ENCODE assay signal across 13 cellular contexts in genomic region chr17:40327735-40328385, GRCh38. TPM values are rescaled to one million over a fixed set of nuclear protein-coding genes. Genes with fewer than 3 reads are reported as not detected.
DNase-seq lines count a peak whose midpoint lies in the region; ATAC-seq and TF ChIP-seq lines count a peak whose summit lies in the region.
"Had no signal": no experiment of that assay in that cellular context is flagged by ENCODE, and none has a peak within 500 bp of the region (broad histone marks: within the 10 kb centered on the region; RNA-seq: fewer than 3 reads in every experiment).

No MANE protein-coding gene starts in this region.

- peaks cover 14% of the 10 kb centered on the region for H3K36me3 Mint-ChIP-seq in T-helper 1 cell treated with Interleukin-12 subunit alpha and Interleukin-12 subunit beta and Interleukin-4 antibody, amounts not matched to agents 30 μg/mL and 1 μg/mL, for 36 hours (ENCODE audit: low read depth)
- H3K36me3 Mint-ChIP-seq in activated T-helper 2 cell treated with anti-CD3 and anti-CD28 coated beads, Interferon-gamma antibody, Interleukin-2, Interleukin-4, amounts not matched to agents 10 μg/mL and 5 μg/mL and 100 μg/mL, durations not matched to agents 14 hours and 24 hours and 36 hours (ENCODE audit: low read depth): peaks cover 28% of the 10 kb centered on the region
- H3K36me3 Mint-ChIP-seq in stimulated activated naive B cell treated with anti-CD40 and anti-IgM and Interleukin-4, amounts not matched to agents 10 μg/mL and 1 μg/mL and 100 μg/mL, for 72 hours: peaks cover 18 to 32% of the 10 kb centered on the region in 2 donors

- no peaks in the 10 kb centered on the region for H3K9me3 ChIP-seq in hepatocyte (ENCODE audit: low read depth)

- H3K4me1 ChIP-seq in hepatocyte (ENCODE audit: insufficient read depth): peaks cover 76% of the 10 kb centered on the region

- DNase-seq in T-helper 1 cell: no peak
- DNase-seq in activated T-helper 2 cell treated with anti-CD3 and anti-CD28 coated beads, Interferon-gamma antibody, Interleukin-2, Interleukin-4, amounts not matched to agents 10 μg/mL and 5 μg/mL and 100 μg/mL, durations not matched to agents 14 hours and 24 hours and 36 hours (ENCODE audit: low spot score): no peak
- no peak for DNase-seq in hepatocyte (ENCODE audit: low spot score)
- no peak for DNase-seq in stimulated activated naive B cell treated with anti-CD40 and anti-IgM and Interleukin-4, amounts not matched to agents 10 μg/mL and 1 μg/mL and 100 μg/mL, for 72 hours
- DNase-seq in activated CD8-positive, alpha-beta memory T cell treated with anti-CD3 and anti-CD28 coated beads, Interleukin-2, amount 50 U/mL, for 4 hours: no peak
- DNase-seq in SHP77 treated with DMSO at 0.1 percent for 48 hours (lab: John Stamatoyannopoulos, UW): no peak
- no peak for DNase-seq in GM19240 (ENCODE audit: insufficient read length, low spot score)
- DNase-seq: ACHN, endodermal cell had no signal

- no peak overlapping the region for H2AFZ ChIP-seq in hepatocyte
- H2AFZ ChIP-seq: PC-9 had no signal

- 32% methylated on average over 2 of the region's 3 CpGs for WGBS in hepatocyte (ENCODE audit: low lambda C conversion rate, missing lambda C conversion rate)

- H3K79me2 ChIP-seq in hepatocyte: peaks cover 97% of the 10 kb centered on the region

- no peaks in the 10 kb centered on the region for H3K9me2 ChIP-seq in hepatocyte (replicated peaks; ENCODE audit: insufficient read depth)

- no peaks in the 10 kb centered on the region for H3K36me3 ChIP-seq in hepatocyte (replicated peaks; ENCODE audit: insufficient read depth, low read depth)

- peak overlapping the region; percentile 57 for H3K27ac ChIP-seq in hepatocyte
- H3K27ac ChIP-seq: PC-9 had no signal

- no peaks in the 10 kb centered on the region for H3K27me3 ChIP-seq in hepatocyte

- TF ChIP-seq CTCF in hepatocyte (IDR thresholded peaks at IDR 0.05; ENCODE audit: poor library complexity): no peak

- no peak for ATAC-seq in stimulated activated naive B cell treated with anti-CD40 and anti-IgM and Interleukin-4, amounts not matched to agents 10 μg/mL and 1 μg/mL and 100 μg/mL, for 72 hours (replicated peaks)

- H3K9me3 Mint-ChIP-seq in T-helper 1 cell treated with Interleukin-12 subunit alpha and Interleukin-12 subunit beta and Interleukin-4 antibody, amounts not matched to agents 30 μg/mL and 1 μg/mL, for 36 hours: no peaks in the 10 kb centered on the region
- no peaks in the 10 kb centered on the region for H3K9me3 Mint-ChIP-seq in activated T-helper 2 cell treated with anti-CD3 and anti-CD28 coated beads, Interferon-gamma antibody, Interleukin-2, Interleukin-4, amounts not matched to agents 10 μg/mL and 5 μg/mL and 100 μg/mL, durations not matched to agents 14 hours and 24 hours and 36 hours
- H3K9me3 Mint-ChIP-seq in stimulated activated naive B cell treated with anti-CD40 and anti-IgM and Interleukin-4, amounts not matched to agents 10 μg/mL and 1 μg/mL and 100 μg/mL, for 72 hours: no peaks in the 10 kb centered on the region
- H3K9me3 Mint-ChIP-seq: endodermal cell had no signal

- peak overlapping the region; percentile 99 for H3K27ac Mint-ChIP-seq in T-helper 1 cell treated with Interleukin-12 subunit alpha and Interleukin-12 subunit beta and Interleukin-4 antibody, amounts not matched to agents 30 μg/mL and 1 μg/mL, for 36 hours
- peak overlapping the region; percentile 99 for H3K27ac Mint-ChIP-seq in activated T-helper 2 cell treated with anti-CD3 and anti-CD28 coated beads, Interferon-gamma antibody, Interleukin-2, Interleukin-4, amounts not matched to agents 10 μg/mL and 5 μg/mL and 100 μg/mL, durations not matched to agents 14 hours and 24 hours and 36 hours
- H3K27ac Mint-ChIP-seq in stimulated activated naive B cell treated with anti-CD40 and anti-IgM and Interleukin-4, amounts not matched to agents 10 μg/mL and 1 μg/mL and 100 μg/mL, for 72 hours: peak overlapping the region; percentile 75
- H3K27ac Mint-ChIP-seq: endodermal cell had no signal

- intact Hi-C loops in activated T-helper 2 cell treated with anti-CD3 and anti-CD28 coated beads, Interferon-gamma antibody, Interleukin-2, Interleukin-4, amounts not matched to agents 10 μg/mL and 5 μg/mL and 100 μg/mL, durations not matched to agents 14 hours and 24 hours and 36 hours (cut with micrococcal nuclease): no loop called here

- H3K4me2 ChIP-seq in hepatocyte: peak overlapping the region; percentile 5
- H3K4me2 ChIP-seq: PC-9 had no signal

- H3K4me3 Mint-ChIP-seq in T-helper 1 cell treated with Interleukin-12 subunit alpha and Interleukin-12 subunit beta and Interleukin-4 antibody, amounts not matched to agents 30 μg/mL and 1 μg/mL, for 36 hours: peak overlapping the region; percentile 79
- peak overlapping the region; percentile 46 for H3K4me3 Mint-ChIP-seq in activated T-helper 2 cell treated with anti-CD3 and anti-CD28 coated beads, Interferon-gamma antibody, Interleukin-2, Interleukin-4, amounts not matched to agents 10 μg/mL and 5 μg/mL and 100 μg/mL, durations not matched to agents 14 hours and 24 hours and 36 hours (ENCODE audit: low read depth)
- peak overlapping the region in 1 of 2 donors; percentile 43 for H3K4me3 Mint-ChIP-seq in stimulated activated naive B cell treated with anti-CD40 and anti-IgM and Interleukin-4, amounts not matched to agents 10 μg/mL and 1 μg/mL and 100 μg/mL, for 72 hours
- H3K4me3 Mint-ChIP-seq: endodermal cell had no signal

- H3K27me3 Mint-ChIP-seq in T-helper 1 cell treated with Interleukin-12 subunit alpha and Interleukin-12 subunit beta and Interleukin-4 antibody, amounts not matched to agents 30 μg/mL and 1 μg/mL, for 36 hours (ENCODE audit: low read depth): no peaks in the 10 kb centered on the region
- no peaks in the 10 kb centered on the region for H3K27me3 Mint-ChIP-seq in activated T-helper 2 cell treated with anti-CD3 and anti-CD28 coated beads, Interferon-gamma antibody, Interleukin-2, Interleukin-4, amounts not matched to agents 10 μg/mL and 5 μg/mL and 100 μg/mL, durations not matched to agents 14 hours and 24 hours and 36 hours (ENCODE audit: low read depth)
- H3K27me3 Mint-ChIP-seq in stimulated activated naive B cell treated with anti-CD40 and anti-IgM and Interleukin-4, amounts not matched to agents 10 μg/mL and 1 μg/mL and 100 μg/mL, for 72 hours: no peaks in the 10 kb centered on the region

- peaks cover 80% of the 10 kb centered on the region for H3K4me1 Mint-ChIP-seq in T-helper 1 cell treated with Interleukin-12 subunit alpha and Interleukin-12 subunit beta and Interleukin-4 antibody, amounts not matched to agents 30 μg/mL and 1 μg/mL, for 36 hours (ENCODE audit: low read depth)
- H3K4me1 Mint-ChIP-seq in activated T-helper 2 cell treated with anti-CD3 and anti-CD28 coated beads, Interferon-gamma antibody, Interleukin-2, Interleukin-4, amounts not matched to agents 10 μg/mL and 5 μg/mL and 100 μg/mL, durations not matched to agents 14 hours and 24 hours and 36 hours (ENCODE audit: low read depth): peaks cover 83% of the 10 kb centered on the region
- peaks cover 84 to 98% of the 10 kb centered on the region in 2 donors for H3K4me1 Mint-ChIP-seq in stimulated activated naive B cell treated with anti-CD40 and anti-IgM and Interleukin-4, amounts not matched to agents 10 μg/mL and 1 μg/mL and 100 μg/mL, for 72 hours

- no peak overlapping the region for H3K4me3 ChIP-seq in hepatocyte
- H3K4me3 ChIP-seq: PC-9 had no signal

- H4K20me1 ChIP-seq in hepatocyte (ENCODE audit: insufficient read depth, poor library complexity, severe bottlenecking): peaks cover 49% of the 10 kb centered on the region

RNA-seq across cellular contexts. Expression of gene RARA, which starts 18.9 kb away (rescaled TPM):
- 30.4 and 35.1 TPM in 2 replicates for total RNA-seq in activated T-helper 2 cell treated with anti-CD3 and anti-CD28 coated beads, Interferon-gamma antibody, Interleukin-2, Interleukin-4, amounts not matched to agents 10 μg/mL and 5 μg/mL and 100 μg/mL, durations not matched to agents 14 hours and 24 hours and 36 hours
- 19.2 and 30.0 TPM in 2 replicates for total RNA-seq in hepatocyte
- polyA plus RNA-seq in hepatocyte: 33.1 and 34.4 TPM in 2 replicates

RNA-seq across cellular contexts. Expression of gene GJD3, which starts 36.7 kb away (rescaled TPM):
- total RNA-seq in activated T-helper 2 cell treated with anti-CD3 and anti-CD28 coated beads, Interferon-gamma antibody, Interleukin-2, Interleukin-4, amounts not matched to agents 10 μg/mL and 5 μg/mL and 100 μg/mL, durations not matched to agents 14 hours and 24 hours and 36 hours: 0.48 TPM in 1 of 2 replicates, not detected in the other
- total RNA-seq in hepatocyte: 0.47 TPM in 1 of 2 replicates, not detected in the other
- 3.3 and 3.8 TPM in 2 replicates for polyA plus RNA-seq in hepatocyte
- total RNA-seq: endodermal cell, kidney epithelial cell, M059J, PC-9 had no signal

RNA-seq across cellular contexts. Expression of gene CDC6, which starts 40.2 kb away (rescaled TPM):
- total RNA-seq in activated T-helper 2 cell treated with anti-CD3 and anti-CD28 coated beads, Interferon-gamma antibody, Interleukin-2, Interleukin-4, amounts not matched to agents 10 μg/mL and 5 μg/mL and 100 μg/mL, durations not matched to agents 14 hours and 24 hours and 36 hours: 126 and 133 TPM in 2 replicates
- total RNA-seq in hepatocyte: 5.8 and 8.6 TPM in 2 replicates
- 5.1 and 7.5 TPM in 2 replicates for polyA plus RNA-seq in hepatocyte

Comparison
In these comparisons a context has a peak if more than half of its experiments do, and no peak if none do; other contexts are left out.
1. RNA of gene CDC6, which starts 40.2 kb away (total RNA-seq): 126 to 133 TPM in activated T-helper 2 cell treated with anti-CD3 and anti-CD28 coated beads, Interferon-gamma antibody, Interleukin-2, Interleukin-4, amounts not matched to agents 10 μg/mL and 5 μg/mL and 100 μg/mL, durations not matched to agents 14 hours and 24 hours and 36 hours; 5.8 to 8.6 TPM in hepatocyte; every median in the first group is over 10 times any median in the second.
2. Peak in every context shown above with its lines, with median percentiles within 50 percentile points of each other: H3K27ac Mint-ChIP-seq.